Comparison of ENCODE assay signal across 1 cellular context in the genomic region with DNA sequence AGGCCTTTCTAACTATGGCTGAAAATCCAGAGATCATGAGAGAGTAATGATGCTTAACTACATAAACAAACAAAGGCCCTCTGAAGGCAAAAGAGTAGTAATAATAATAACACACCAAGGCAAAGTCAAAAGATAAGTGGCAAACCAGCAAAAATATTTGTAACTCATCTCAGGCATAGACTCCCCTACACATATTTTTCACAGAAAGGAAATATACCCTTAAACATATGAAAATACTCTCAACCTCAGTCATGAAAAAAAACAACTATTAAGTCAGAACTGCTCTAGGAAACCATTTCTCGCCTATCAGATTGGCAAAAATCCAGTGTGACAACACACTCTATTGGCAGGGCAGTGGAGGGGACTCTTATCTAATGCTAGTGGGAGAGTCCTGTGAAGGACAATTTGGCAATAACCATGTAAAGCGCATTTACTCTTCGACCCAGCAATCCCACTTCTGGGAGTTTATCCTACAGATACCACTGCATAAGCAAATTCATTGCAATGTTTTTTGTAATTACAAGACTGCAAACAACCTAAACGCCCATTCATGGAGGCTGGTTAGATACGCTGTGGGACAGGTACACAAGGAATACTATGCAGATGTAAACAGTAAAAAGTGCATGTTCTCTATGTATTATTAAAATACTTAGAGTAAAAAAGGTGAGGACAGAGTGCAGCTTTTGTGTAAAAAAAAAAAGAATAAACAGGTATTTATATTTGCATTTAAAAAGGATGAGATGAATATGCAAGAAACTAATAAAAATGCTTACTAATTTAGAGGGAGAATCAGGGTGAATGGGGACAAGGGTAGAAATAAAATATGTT.
TF ChIP-seq lines count a peak whose summit lies in the region.

No MANE protein-coding gene starts in this region.

TF ChIP-seq in IMR-90, 13 proteins besides CTCF, POLR2A, EP300 and RAD21 (continued from another document):
- TF ChIP-seq, protein P1, sequence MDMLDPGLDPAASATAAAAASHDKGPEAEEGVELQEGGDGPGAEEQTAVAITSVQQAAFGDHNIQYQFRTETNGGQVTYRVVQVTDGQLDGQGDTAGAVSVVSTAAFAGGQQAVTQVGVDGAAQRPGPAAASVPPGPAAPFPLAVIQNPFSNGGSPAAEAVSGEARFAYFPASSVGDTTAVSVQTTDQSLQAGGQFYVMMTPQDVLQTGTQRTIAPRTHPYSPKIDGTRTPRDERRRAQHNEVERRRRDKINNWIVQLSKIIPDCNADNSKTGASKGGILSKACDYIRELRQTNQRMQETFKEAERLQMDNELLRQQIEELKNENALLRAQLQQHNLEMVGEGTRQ (IDR thresholded peaks at IDR 0.05; ENCODE audit: low read depth, low read length) = no peak
